8 cellular contexts compared by ENCODE assay signal in genomic region chr7:2670720-2671391, GRCh38. TPM values are rescaled to one million over a fixed set of nuclear protein-coding genes. Genes with fewer than 3 reads are reported as not detected.
DNase-seq lines count a peak whose midpoint lies in the region; TF ChIP-seq lines count a peak whose summit lies in the region.

No MANE protein-coding gene starts in this region.

- peak; percentile 74 for DNase-seq in COLO829 (ENCODE audit: low spot score)
- peak; percentile 97 for DNase-seq in H7
- DNase-seq in NCI-H2227 (lab: John Stamatoyannopoulos, UW; ENCODE audit: unreplicated experiment), result peak; percentile 69
- peak; percentile 76 for DNase-seq in activated CD4-positive, CD25-positive, alpha-beta regulatory T cell treated with anti-CD3 and anti-CD28 coated beads, Interleukin-2, amount 50 U/mL, for 72 hours
- peak; percentile 65 to 70 for DNase-seq in cardiac fibroblast (ENCODE audit: low read depth in 2 of 2)
- DNase-seq in kidney tubule cell (ENCODE audit: low spot score), result peak; percentile 56
- peak; percentile 50 to 69 (median 58) for DNase-seq in stimulated activated CD4-positive, alpha-beta T cell treated with anti-CD3 and anti-CD28 coated beads, TNF-alpha, amount 100 ng/mL, for 48 hours (ENCODE audit: low read depth in 3 of 3)
- no peak for DNase-seq in OCI-M2 (lab: John Stamatoyannopoulos, UW; ENCODE audit: unreplicated experiment)

- no peaks in the 10 kb centered on the region for H3K36me3 ChIP-seq in H7 (replicated peaks; ENCODE audit: control insufficient read depth, insufficient read depth, low read length)

- H3K27me3 ChIP-seq in H7 (ENCODE audit: control insufficient read depth, insufficient read depth, low read length), result no peaks in the 10 kb centered on the region

- H3K4me3 ChIP-seq in H7 (ENCODE audit: insufficient read depth, low read depth, low read length), result no peak overlapping the region
- H3K4me3 ChIP-seq in cardiac fibroblast (replicated peaks in 1 of 2; ENCODE audit: low read depth in 2 of 2, low read length in 2 of 2), result no peak overlapping the region

- TF ChIP-seq CTCF in cardiac fibroblast (IDR thresholded peaks at IDR 0.05; ENCODE audit: low read depth, low read length), result peak; percentile 93

RNA-seq across cellular contexts. Expression of gene AMZ1, which starts 17.1 kb away (rescaled TPM):
- 0.07 TPM in 1 of 2 replicates, not detected in the other for total RNA-seq in H7 (2014; rRNA removed; shearing (Covaris generic))

RNA-seq across cellular contexts. Expression of gene TTYH3, which starts 39.1 kb away (rescaled TPM):
- total RNA-seq in H7 (2014; rRNA removed; shearing (Covaris generic)), result 50.2 and 53.5 TPM in 2 replicates
